In genomic region chr3:15513810-15514662, GRCh38 we compare ENCODE assay signal across 17 cellular contexts. TPM values are rescaled to one million over a fixed set of nuclear protein-coding genes. Genes with fewer than 3 reads are reported as not detected.
DNase-seq lines count a peak whose midpoint lies in the region; ATAC-seq and TF ChIP-seq lines count a peak whose summit lies in the region.
"Had no signal": no experiment of that assay in that cellular context is flagged by ENCODE, and none has a peak within 500 bp of the region (broad histone marks: within the 10 kb centered on the region; RNA-seq: fewer than 3 reads in every experiment).

No MANE protein-coding gene starts in this region.

- H3K4me3 ChIP-seq in foreskin fibroblast (ENCODE audit: low read depth in 1 of 2, low read length in 2 of 2) (no peak overlapping the region), SK-N-SH (ENCODE audit: low read depth in 2 of 2, low read length in 1 of 2) (no peak overlapping the region; a peak in 1 of 4 replicates), endodermal cell (ENCODE audit: low read length) (no peak overlapping the region)
- H3K4me3 ChIP-seq: MG63, PC-9 had no signal

- no peak overlapping the region for H3K27ac ChIP-seq in SK-N-SH (ENCODE audit: low read depth in 2 of 2, low read length in 1 of 2)
- no peak overlapping the region for H3K27ac ChIP-seq in endodermal cell (ENCODE audit: low read depth, low read length)
- H3K27ac ChIP-seq: PC-9 had no signal

- H4K20me1 ChIP-seq in SK-N-SH (ENCODE audit: insufficient read depth): no peaks in the 10 kb centered on the region

- H3K36me3 Mint-ChIP-seq in stimulated activated effector memory CD8-positive, alpha-beta T cell treated with anti-CD3 and anti-CD28 coated beads, Interleukin-12 subunit alpha, Interleukin-12 subunit beta, amount 100 ng/mL, for 72 hours: no peaks in the 10 kb centered on the region
- no peaks in the 10 kb centered on the region for H3K36me3 Mint-ChIP-seq in endodermal cell (ENCODE audit: low read depth)

- no peaks in the 10 kb centered on the region for H3K79me2 ChIP-seq in SK-N-SH (ENCODE audit: insufficient read depth)

- POLR2A ChIA-PET in SK-N-SH (lab: Yijun Ruan, JAX): no interaction called here

- H3K36me3 ChIP-seq in SK-N-SH (replicated peaks in 1 of 2; ENCODE audit: control insufficient read depth in 1 of 2, insufficient read depth in 2 of 2, low read length in 1 of 2) (no peaks in the 10 kb centered on the region), endodermal cell (ENCODE audit: control insufficient read depth, insufficient read depth, low read length) (no peaks in the 10 kb centered on the region)
- H3K36me3 ChIP-seq: MG63 had no signal

- H3K9me2 ChIP-seq in SK-N-SH: no peaks in the 10 kb centered on the region

- H3K4me3 Mint-ChIP-seq in stimulated activated effector memory CD8-positive, alpha-beta T cell treated with anti-CD3 and anti-CD28 coated beads, Interleukin-12 subunit alpha, Interleukin-12 subunit beta, amount 100 ng/mL, for 72 hours: no peak overlapping the region
- no peak overlapping the region for H3K4me3 Mint-ChIP-seq in endodermal cell

- H3K27me3 ChIP-seq in SK-N-SH (ENCODE audit: insufficient read depth) (no peaks in the 10 kb centered on the region), endodermal cell (ENCODE audit: control insufficient read depth, insufficient read depth, low read length, poor library complexity, severe bottlenecking) (no peaks in the 10 kb centered on the region)
- H3K27me3 ChIP-seq: MG63 had no signal

- peak overlapping the region; percentile 10 for H3K27ac Mint-ChIP-seq in stimulated activated effector memory CD8-positive, alpha-beta T cell treated with anti-CD3 and anti-CD28 coated beads, Interleukin-12 subunit alpha, Interleukin-12 subunit beta, amount 100 ng/mL, for 72 hours
- no peak overlapping the region for H3K27ac Mint-ChIP-seq in endodermal cell

- H3K4me1 ChIP-seq in SK-N-SH (ENCODE audit: control insufficient read depth in 1 of 2, insufficient read depth in 2 of 2, low read depth in 1 of 2, low read length in 1 of 2) (peaks cover 0 to 19% of the 10 kb centered on the region in 2 experiments; a peak in 1 of 4 replicates), endodermal cell (ENCODE audit: control insufficient read depth, insufficient read depth, low read length) (no peaks in the 10 kb centered on the region)

- DNase-seq in activated effector memory CD4-positive, alpha-beta T cell treated with anti-CD3 and anti-CD28 coated beads, Interleukin-2, amount 50 U/mL, for 16 hours: peak; percentile 10
- DNase-seq in activated effector memory CD4-positive, alpha-beta T cell treated with Interleukin-2 at 50 U/mL for 16 hours: no peak
- DNase-seq in UCSD-AML1 (lab: John Stamatoyannopoulos, UW; ENCODE audit: unreplicated experiment): peak; percentile 28
- DNase-seq in left lobe of liver (ENCODE audit: low spot score): no peak
- no peak for DNase-seq in stimulated activated effector memory CD8-positive, alpha-beta T cell treated with anti-CD3 and anti-CD28 coated beads, Interleukin-12 subunit alpha, Interleukin-12 subunit beta, amount 100 ng/mL, for 72 hours (ENCODE audit: low spot score in 2 of 2)
- no peak for DNase-seq in foreskin fibroblast
- no peak for DNase-seq in SK-N-SH
- no peak for DNase-seq in endodermal cell
- DNase-seq: C1 segment of cervical spinal cord, DMS153, MG63, NCI-H1092, NCI-H146, NCI-H2081, NCI-H510A, NCI-H774, PC-9 had no signal

- no peaks in the 10 kb centered on the region for H3K27me3 Mint-ChIP-seq in endodermal cell (ENCODE audit: insufficient read depth)

- H3K4me1 Mint-ChIP-seq in stimulated activated effector memory CD8-positive, alpha-beta T cell treated with anti-CD3 and anti-CD28 coated beads, Interleukin-12 subunit alpha, Interleukin-12 subunit beta, amount 100 ng/mL, for 72 hours: peaks cover 42% of the 10 kb centered on the region
- no peaks in the 10 kb centered on the region for H3K4me1 Mint-ChIP-seq in endodermal cell

- no peaks in the 10 kb centered on the region for H3F3A ChIP-seq in SK-N-SH (replicated peaks; ENCODE audit: insufficient read depth)

- peak; percentile 65 for ATAC-seq in left lobe of liver
- ATAC-seq in stimulated activated effector memory CD8-positive, alpha-beta T cell treated with anti-CD3 and anti-CD28 coated beads, Interleukin-12 subunit alpha, Interleukin-12 subunit beta, amount 100 ng/mL, for 72 hours: peak; percentile 53

- H3K4me2 ChIP-seq in SK-N-SH: no peak overlapping the region
- H3K4me2 ChIP-seq: PC-9 had no signal

- no peak for TF ChIP-seq EP300 in SK-N-SH (IDR thresholded peaks at IDR 0.05; ENCODE audit: borderline replicate concordance in 1 of 2, low read depth in 1 of 2, low read length in 1 of 2)

- CTCF ChIA-PET in SK-N-SH (lab: Yijun Ruan, JAX): interaction anchor here (0.5 to 5.1 kb wide), 3 partner anchors 13 to 137 kb away, joined by 3 to 21 read pairs (median 5); no protein-coding TSS in a partner anchor

- WGBS in SK-N-SH (ENCODE audit: low lambda C conversion rate): 78% methylated on average over 5 of the region's 5 CpGs
- 93 to 94% methylated on average over 5 of the region's 5 CpGs for WGBS in endodermal cell (ENCODE audit: insufficient coverage in 1 of 2, insufficient read length in 1 of 2), 2 experiments

- TF ChIP-seq RAD21 in SK-N-SH (IDR thresholded peaks at IDR 0.05; ENCODE audit: low read length): no peak

- H2AFZ ChIP-seq in SK-N-SH (ENCODE audit: low read depth): no peak overlapping the region
- H2AFZ ChIP-seq: PC-9 had no signal

- no peak for TF ChIP-seq CTCF in foreskin fibroblast (IDR thresholded peaks at IDR 0.05; ENCODE audit: low read depth, low read length)
- no peak for TF ChIP-seq CTCF in SK-N-SH (IDR thresholded peaks at IDR 0.05)
- TF ChIP-seq CTCF in endodermal cell (conservative IDR thresholded peaks at IDR 0.05): no peak

- no peaks in the 10 kb centered on the region for H3K9me3 Mint-ChIP-seq in stimulated activated effector memory CD8-positive, alpha-beta T cell treated with anti-CD3 and anti-CD28 coated beads, Interleukin-12 subunit alpha, Interleukin-12 subunit beta, amount 100 ng/mL, for 72 hours
- H3K9me3 Mint-ChIP-seq in endodermal cell: no peaks in the 10 kb centered on the region

- H3K9me3 ChIP-seq in SK-N-SH: no peaks in the 10 kb centered on the region
- no peaks in the 10 kb centered on the region for H3K9me3 ChIP-seq in endodermal cell (ENCODE audit: control insufficient read depth, low read length)
- H3K9me3 ChIP-seq: MG63 had no signal

- H3K9ac ChIP-seq in SK-N-SH (no peak overlapping the region), endodermal cell (ENCODE audit: extremely low read depth, low read length, poor library complexity, severe bottlenecking) (no peak overlapping the region)

TF ChIP-seq in SK-N-SH, 30 proteins besides CTCF, POLR2A, EP300 and RAD21 (continues in another document):
- TF ChIP-seq MEF2A (IDR thresholded peaks at IDR 0.05; ENCODE audit: borderline replicate concordance, low read depth) (no peak), RXRA (IDR thresholded peaks at IDR 0.05; ENCODE audit: borderline replicate concordance, low read depth) (no peak), GABPA (IDR thresholded peaks at IDR 0.05; ENCODE audit: low read depth) (no peak), RCOR1 (IDR thresholded peaks at IDR 0.05; ENCODE audit: low read length) (no peak)
- TF ChIP-seq, protein P1, sequence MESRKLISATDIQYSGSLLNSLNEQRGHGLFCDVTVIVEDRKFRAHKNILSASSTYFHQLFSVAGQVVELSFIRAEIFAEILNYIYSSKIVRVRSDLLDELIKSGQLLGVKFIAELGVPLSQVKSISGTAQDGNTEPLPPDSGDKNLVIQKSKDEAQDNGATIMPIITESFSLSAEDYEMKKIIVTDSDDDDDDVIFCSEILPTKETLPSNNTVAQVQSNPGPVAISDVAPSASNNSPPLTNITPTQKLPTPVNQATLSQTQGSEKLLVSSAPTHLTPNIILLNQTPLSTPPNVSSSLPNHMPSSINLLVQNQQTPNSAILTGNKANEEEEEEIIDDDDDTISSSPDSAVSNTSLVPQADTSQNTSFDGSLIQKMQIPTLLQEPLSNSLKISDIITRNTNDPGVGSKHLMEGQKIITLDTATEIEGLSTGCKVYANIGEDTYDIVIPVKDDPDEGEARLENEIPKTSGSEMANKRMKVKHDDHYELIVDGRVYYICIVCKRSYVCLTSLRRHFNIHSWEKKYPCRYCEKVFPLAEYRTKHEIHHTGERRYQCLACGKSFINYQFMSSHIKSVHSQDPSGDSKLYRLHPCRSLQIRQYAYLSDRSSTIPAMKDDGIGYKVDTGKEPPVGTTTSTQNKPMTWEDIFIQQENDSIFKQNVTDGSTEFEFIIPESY (IDR thresholded peaks at IDR 0.05; ENCODE audit: borderline replicate concordance, low read depth): no peak
- TF ChIP-seq, protein P2, sequence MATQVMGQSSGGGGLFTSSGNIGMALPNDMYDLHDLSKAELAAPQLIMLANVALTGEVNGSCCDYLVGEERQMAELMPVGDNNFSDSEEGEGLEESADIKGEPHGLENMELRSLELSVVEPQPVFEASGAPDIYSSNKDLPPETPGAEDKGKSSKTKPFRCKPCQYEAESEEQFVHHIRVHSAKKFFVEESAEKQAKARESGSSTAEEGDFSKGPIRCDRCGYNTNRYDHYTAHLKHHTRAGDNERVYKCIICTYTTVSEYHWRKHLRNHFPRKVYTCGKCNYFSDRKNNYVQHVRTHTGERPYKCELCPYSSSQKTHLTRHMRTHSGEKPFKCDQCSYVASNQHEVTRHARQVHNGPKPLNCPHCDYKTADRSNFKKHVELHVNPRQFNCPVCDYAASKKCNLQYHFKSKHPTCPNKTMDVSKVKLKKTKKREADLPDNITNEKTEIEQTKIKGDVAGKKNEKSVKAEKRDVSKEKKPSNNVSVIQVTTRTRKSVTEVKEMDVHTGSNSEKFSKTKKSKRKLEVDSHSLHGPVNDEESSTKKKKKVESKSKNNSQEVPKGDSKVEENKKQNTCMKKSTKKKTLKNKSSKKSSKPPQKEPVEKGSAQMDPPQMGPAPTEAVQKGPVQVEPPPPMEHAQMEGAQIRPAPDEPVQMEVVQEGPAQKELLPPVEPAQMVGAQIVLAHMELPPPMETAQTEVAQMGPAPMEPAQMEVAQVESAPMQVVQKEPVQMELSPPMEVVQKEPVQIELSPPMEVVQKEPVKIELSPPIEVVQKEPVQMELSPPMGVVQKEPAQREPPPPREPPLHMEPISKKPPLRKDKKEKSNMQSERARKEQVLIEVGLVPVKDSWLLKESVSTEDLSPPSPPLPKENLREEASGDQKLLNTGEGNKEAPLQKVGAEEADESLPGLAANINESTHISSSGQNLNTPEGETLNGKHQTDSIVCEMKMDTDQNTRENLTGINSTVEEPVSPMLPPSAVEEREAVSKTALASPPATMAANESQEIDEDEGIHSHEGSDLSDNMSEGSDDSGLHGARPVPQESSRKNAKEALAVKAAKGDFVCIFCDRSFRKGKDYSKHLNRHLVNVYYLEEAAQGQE (IDR thresholded peaks at IDR 0.05; ENCODE audit: low read depth, low read length): no peak

RNA-seq across cellular contexts. Expression of gene COLQ, which starts 7.5 kb away (rescaled TPM):
- total RNA-seq in left lobe of liver (1.3 TPM), endodermal cell (1 to 10 TPM; 3.1 to 7.3 TPM)
- 1.5 and 1.9 TPM in 2 replicates for polyA plus RNA-seq in SK-N-SH (2012; rRNA removed)
- polyA plus RNA-seq in SK-N-SH (2012; cell fraction: cytosol; rRNA removed): 0.37 and 0.87 TPM in 2 replicates
- polyA plus RNA-seq in SK-N-SH (2012; cell fraction: nucleus; rRNA removed): 10.7 and 12.8 TPM in 2 replicates
- 3.9 TPM for polyA plus RNA-seq in endodermal cell (2013, experiment 1 of 2)
- polyA plus RNA-seq in endodermal cell (2013, experiment 2 of 2): 4.0 TPM

Comparison
In these comparisons a context has a peak if more than half of its experiments do, and no peak if none do; other contexts are left out.
1. DNase-seq: peak in activated effector memory CD4-positive, alpha-beta T cell treated with anti-CD3 and anti-CD28 coated beads, Interleukin-2, amount 50 U/mL, for 16 hours (single experiment) and UCSD-AML1 (single experiment); none in activated effector memory CD4-positive, alpha-beta T cell treated with Interleukin-2 at 50 U/mL for 16 hours (single experiment), left lobe of liver (single experiment), stimulated activated effector memory CD8-positive, alpha-beta T cell treated with anti-CD3 and anti-CD28 coated beads, Interleukin-12 subunit alpha, Interleukin-12 subunit beta, amount 100 ng/mL, for 72 hours (0 of 2), foreskin fibroblast (0 of 2), SK-N-SH (single experiment) and endodermal cell (single experiment).